1 cellular context compared by ENCODE assay signal in genomic region chr1:203769505-203770343, GRCh38.
TF ChIP-seq lines count a peak whose summit lies in the region.

No MANE protein-coding gene starts in this region.

TF ChIP-seq in HepG2, 621 proteins besides CTCF, POLR2A, EP300 and RAD21 (continued from another document):
- TF ChIP-seq ISL2 (CRISPR knock-in tag; IDR thresholded peaks at IDR 0.05) = no peak
- TF ChIP-seq MXI1 (IDR thresholded peaks at IDR 0.05; ENCODE audit: borderline replicate concordance, low read depth, low read length) = 0 out of 3 replicates have a peak, but pooled peaks have one; percentile 12
- 0 out of 2 replicates have a peak, but pooled peaks have one; percentile 20 for TF ChIP-seq RFX3 (CRISPR knock-in tag; IDR thresholded peaks at IDR 0.05)
- TF ChIP-seq ZNF484 (CRISPR knock-in tag; IDR thresholded peaks at IDR 0.05; ENCODE audit: borderline replicate concordance, low read depth) = no peak
- no peak for TF ChIP-seq GMEB1 (CRISPR knock-in tag; IDR thresholded peaks at IDR 0.05; ENCODE audit: borderline replicate concordance)
- no peak for TF ChIP-seq LRRFIP1 (CRISPR knock-in tag; conservative IDR thresholded peaks at IDR 0.05)
- TF ChIP-seq ZBTB38 (CRISPR knock-in tag; IDR thresholded peaks at IDR 0.05) = no peak
- TF ChIP-seq RBFOX2 (IDR thresholded peaks at IDR 0.05; ENCODE audit: low read depth, low read length) = no peak
- TF ChIP-seq PLSCR1 (CRISPR knock-in tag; IDR thresholded peaks at IDR 0.05; ENCODE audit: borderline replicate concordance) = no peak
- no peak for TF ChIP-seq ISX (CRISPR knock-in tag; conservative IDR thresholded peaks at IDR 0.05)
- TF ChIP-seq TBX2 (CRISPR knock-in tag; IDR thresholded peaks at IDR 0.05; ENCODE audit: borderline replicate concordance) = no peak
- no peak for TF ChIP-seq E2F5 (CRISPR knock-in tag; conservative IDR thresholded peaks at IDR 0.05)
- peak; percentile 91 for TF ChIP-seq ZNF652 (CRISPR knock-in tag; IDR thresholded peaks at IDR 0.05; ENCODE audit: borderline replicate concordance, low read depth)
- TF ChIP-seq ZNF775 (CRISPR knock-in tag; IDR thresholded peaks at IDR 0.05; ENCODE audit: borderline replicate concordance) = no peak
- no peak for TF ChIP-seq SRY (CRISPR knock-in tag; IDR thresholded peaks at IDR 0.05)
- TF ChIP-seq HDAC1 (CRISPR knock-in tag; IDR thresholded peaks at IDR 0.05) = no peak
- TF ChIP-seq ZNF292 (CRISPR knock-in tag; IDR thresholded peaks at IDR 0.05; ENCODE audit: borderline replicate concordance, low read depth) = no peak
- no peak for TF ChIP-seq ZFP41 (CRISPR knock-in tag; IDR thresholded peaks at IDR 0.05; ENCODE audit: borderline replicate concordance)
- TF ChIP-seq NR3C1 (CRISPR knock-in tag; IDR thresholded peaks at IDR 0.05) = no peak
- TF ChIP-seq HOMEZ (CRISPR knock-in tag; IDR thresholded peaks at IDR 0.05; ENCODE audit: low read depth) = no peak
- no peak for TF ChIP-seq ZNF451 (CRISPR knock-in tag; IDR thresholded peaks at IDR 0.05)
- TF ChIP-seq PATZ1 (CRISPR knock-in tag; IDR thresholded peaks at IDR 0.05) = peak; percentile 20; the same call in 1 of the 2 replicates
- no peak for TF ChIP-seq KLF16 (CRISPR knock-in tag; IDR thresholded peaks at IDR 0.05)
- TF ChIP-seq ZNF24 (IDR thresholded peaks at IDR 0.05) = no peak
- TF ChIP-seq ARID4A (CRISPR knock-in tag; IDR thresholded peaks at IDR 0.05; ENCODE audit: borderline replicate concordance) = no peak; the same call in 1 of the 2 replicates
- TF ChIP-seq ATAD3A (CRISPR knock-in tag; IDR thresholded peaks at IDR 0.05) = no peak
- no peak for TF ChIP-seq ZBTB2 (CRISPR knock-in tag; IDR thresholded peaks at IDR 0.05; ENCODE audit: low read depth)
- TF ChIP-seq TBX3 (IDR thresholded peaks at IDR 0.05; ENCODE audit: borderline replicate concordance) = peak; percentile 42; the same call in 1 of the 2 replicates
- TF ChIP-seq DRAP1 (CRISPR knock-in tag; IDR thresholded peaks at IDR 0.05) = no peak
- TF ChIP-seq ZSCAN30 (CRISPR knock-in tag; IDR thresholded peaks at IDR 0.05) = no peak
- no peak for TF ChIP-seq CBX1 (IDR thresholded peaks at IDR 0.05; ENCODE audit: low read depth)
- TF ChIP-seq DNMT3B (CRISPR knock-in tag; conservative IDR thresholded peaks at IDR 0.05) = no peak
- no peak for TF ChIP-seq PRMT3 (CRISPR knock-in tag; IDR thresholded peaks at IDR 0.05; ENCODE audit: borderline replicate concordance, low read depth)
- no peak for TF ChIP-seq MBNL3 (CRISPR knock-in tag; conservative IDR thresholded peaks at IDR 0.05)
- no peak for TF ChIP-seq GZF1 (CRISPR knock-in tag; IDR thresholded peaks at IDR 0.05)
- TF ChIP-seq ARNT (IDR thresholded peaks at IDR 0.05) = no peak
- TF ChIP-seq ZNF562 (CRISPR knock-in tag; IDR thresholded peaks at IDR 0.05; ENCODE audit: borderline replicate concordance) = no peak
- no peak for TF ChIP-seq JUN (CRISPR knock-in tag; IDR thresholded peaks at IDR 0.05)
- TF ChIP-seq TOPORS (CRISPR knock-in tag; IDR thresholded peaks at IDR 0.05) = no peak
- TF ChIP-seq FIP1L1 (IDR thresholded peaks at IDR 0.05; ENCODE audit: borderline replicate concordance, insufficient read depth, low read depth, low read length) = no peak
- TF ChIP-seq GRHL1 (CRISPR knock-in tag; conservative IDR thresholded peaks at IDR 0.05) = no peak
- peak; percentile 25; the same call in 1 of the 2 replicates for TF ChIP-seq SAP130 (CRISPR knock-in tag; IDR thresholded peaks at IDR 0.05; ENCODE audit: low read depth)
- TF ChIP-seq ZNF230 (CRISPR knock-in tag; IDR thresholded peaks at IDR 0.05) = no peak
- TF ChIP-seq ZNF768 (CRISPR knock-in tag; IDR thresholded peaks at IDR 0.05) = no peak
- no peak for TF ChIP-seq ETV6 (CRISPR knock-in tag; conservative IDR thresholded peaks at IDR 0.05)
- TF ChIP-seq ZFP1 (CRISPR knock-in tag; IDR thresholded peaks at IDR 0.05) = no peak
- no peak for TF ChIP-seq MTA3 (CRISPR knock-in tag; IDR thresholded peaks at IDR 0.05)
TF ChIP-seq in HepG2: peak in this region for 18.
